ENCODE assay signal across 1 cellular context in genomic region chr4:76197001-76197743, GRCh38.
TF ChIP-seq lines count a peak whose summit lies in the region.

No MANE protein-coding gene starts in this region.

TF ChIP-seq in K562, 482 proteins besides CTCF, POLR2A, EP300 and RAD21:
- TF ChIP-seq, protein P1, sequence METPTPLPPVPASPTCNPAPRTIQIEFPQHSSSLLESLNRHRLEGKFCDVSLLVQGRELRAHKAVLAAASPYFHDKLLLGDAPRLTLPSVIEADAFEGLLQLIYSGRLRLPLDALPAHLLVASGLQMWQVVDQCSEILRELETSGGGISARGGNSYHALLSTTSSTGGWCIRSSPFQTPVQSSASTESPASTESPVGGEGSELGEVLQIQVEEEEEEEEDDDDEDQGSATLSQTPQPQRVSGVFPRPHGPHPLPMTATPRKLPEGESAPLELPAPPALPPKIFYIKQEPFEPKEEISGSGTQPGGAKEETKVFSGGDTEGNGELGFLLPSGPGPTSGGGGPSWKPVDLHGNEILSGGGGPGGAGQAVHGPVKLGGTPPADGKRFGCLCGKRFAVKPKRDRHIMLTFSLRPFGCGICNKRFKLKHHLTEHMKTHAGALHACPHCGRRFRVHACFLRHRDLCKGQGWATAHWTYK (CRISPR knock-in tag; IDR thresholded peaks at IDR 0.05) = no peak
- TF ChIP-seq SP2 (IDR thresholded peaks at IDR 0.05; ENCODE audit: extremely low read depth, low read depth, low read length, poor library complexity, severe bottlenecking) = no peak
TF ChIP-seq in K562: peak in this region for 0.
